11 cellular contexts compared by ENCODE assay signal in genomic region chr17:27506348-27507218, GRCh38. TPM values are rescaled to one million over a fixed set of nuclear protein-coding genes. Genes with fewer than 3 reads are reported as not detected.
A peak's percentile ranks its signal among the peaks of the same experiment; 100 is the strongest.
DNase-seq lines count a peak whose midpoint lies in the region; ATAC-seq and TF ChIP-seq lines count a peak whose summit lies in the region.
"Had no signal": no experiment of that assay in that cellular context is flagged by ENCODE, and none has a peak within 500 bp of the region (broad histone marks: within the 10 kb centered on the region; RNA-seq: fewer than 3 reads in every experiment).

No MANE protein-coding gene starts in this region.

- H3K4me3 ChIP-seq in HUES6 (ENCODE audit: low read depth, low read length) = 0 out of 2 replicates have a peak overlapping the region, but pooled peaks have one; percentile 4
- H3K4me3 ChIP-seq: left lung had no signal

- H3K4me3 Mint-ChIP-seq in glutamatergic neuron (ENCODE audit: unreplicated experiment) = peak overlapping the region; percentile 58
- H3K4me3 Mint-ChIP-seq: activated naive CD4-positive, alpha-beta T cell treated with anti-CD3 and anti-CD28 coated beads, Interleukin-2, amount 50 U/mL, for 24 hours had no signal

- peak overlapping the region; percentile 80 for H3K27ac Mint-ChIP-seq in glutamatergic neuron (ENCODE audit: unreplicated experiment)

- H3K9me3 Mint-ChIP-seq in glutamatergic neuron (ENCODE audit: unreplicated experiment) = peaks cover 17% of the 10 kb centered on the region
- H3K9me3 Mint-ChIP-seq: activated naive CD4-positive, alpha-beta T cell treated with anti-CD3 and anti-CD28 coated beads, Interleukin-2, amount 50 U/mL, for 24 hours had no signal

- H3K36me3 Mint-ChIP-seq in glutamatergic neuron (ENCODE audit: unreplicated experiment) = peaks cover 4% of the 10 kb centered on the region

- H3K36me3 ChIP-seq in HUES6 (ENCODE audit: control insufficient read depth, insufficient read depth, low read length) = no peaks in the 10 kb centered on the region; the same call in 1 of the 2 replicates
- H3K36me3 ChIP-seq: left lung had no signal

- peak overlapping the region; percentile 31 for H3K9ac ChIP-seq in HUES6 (ENCODE audit: low read length)

- ATAC-seq in GM21515 (IDR thresholded peaks at IDR 0.05; ENCODE audit: unreplicated experiment) = peak; percentile 52
- ATAC-seq: left lung had no signal

- TF ChIP-seq CTCF in GM10248 (IDR thresholded peaks at IDR 0.05; ENCODE audit: control extremely low read depth, extremely low read depth, low read depth, missing control alignments) (no peak), glutamatergic neuron (IDR thresholded peaks at IDR 0.05; ENCODE audit: partially characterized antibody, unreplicated experiment) (no peak)

- H3K27ac ChIP-seq in HUES6 (ENCODE audit: low read depth, low read length) = peak overlapping the region; percentile 36; the same call in 1 of the 2 replicates
- H3K27ac ChIP-seq: left lung had no signal

- CTCF ChIA-PET in GM10248 (lab: Yijun Ruan, JAX) = interaction anchor here (0.8 to 1.4 kb wide), 6 partner anchors 12 to 162 kb away, joined by 3 to 4 read pairs (median 3); no protein-coding TSS in a partner anchor

- peaks cover 8% of the 10 kb centered on the region for H3K9me3 ChIP-seq in HUES6 (ENCODE audit: control insufficient read depth, insufficient read depth, low read depth, low read length)

- peaks cover 23% of the 10 kb centered on the region for H3K27me3 Mint-ChIP-seq in glutamatergic neuron (ENCODE audit: unreplicated experiment)
- H3K27me3 Mint-ChIP-seq: activated naive CD4-positive, alpha-beta T cell treated with anti-CD3 and anti-CD28 coated beads, Interleukin-2, amount 50 U/mL, for 24 hours had no signal

- H3K4me1 ChIP-seq in HUES6 (ENCODE audit: control insufficient read depth, insufficient read depth, low read length) = peaks cover 38% of the 10 kb centered on the region

- POLR2A ChIA-PET in GM10248 (lab: Yijun Ruan, JAX) = no interaction called here

- peaks cover 40% of the 10 kb centered on the region for H3K4me1 Mint-ChIP-seq in glutamatergic neuron (ENCODE audit: low read depth, unreplicated experiment)
- H3K4me1 Mint-ChIP-seq: activated naive CD4-positive, alpha-beta T cell treated with anti-CD3 and anti-CD28 coated beads, Interleukin-2, amount 50 U/mL, for 24 hours had no signal

- no peaks in the 10 kb centered on the region for H3K27me3 ChIP-seq in HUES6 (ENCODE audit: control insufficient read depth, insufficient read depth, low read length)
- H3K27me3 ChIP-seq: left lung had no signal

- DNase-seq in GM10248 (ENCODE audit: extremely low spot score) (peak; percentile 78), glutamatergic neuron (no peak), AML-193 (lab: John Stamatoyannopoulos, UW) (no peak), NCI-H2196 treated with DMSO at 0.1 percent for 48 hours (lab: John Stamatoyannopoulos, UW; ENCODE audit: unreplicated experiment) (no peak), AG08396 (ENCODE audit: low spot score) (no peak)
- no peak for DNase-seq in activated CD4-positive, CD25-positive, alpha-beta regulatory T cell treated with anti-CD3 and anti-CD28 coated beads, Interleukin-2, amount 50 U/mL, for 72 hours
- DNase-seq: NCI-H774 had no signal

RNA-seq across cellular contexts. Expression of gene KSR1, which starts 50.3 kb away (rescaled TPM):
- total RNA-seq in glutamatergic neuron (ENCODE audit: unreplicated experiment) = 203 TPM
